ENCODE assay signal across 9 cellular contexts in the genomic region with DNA sequence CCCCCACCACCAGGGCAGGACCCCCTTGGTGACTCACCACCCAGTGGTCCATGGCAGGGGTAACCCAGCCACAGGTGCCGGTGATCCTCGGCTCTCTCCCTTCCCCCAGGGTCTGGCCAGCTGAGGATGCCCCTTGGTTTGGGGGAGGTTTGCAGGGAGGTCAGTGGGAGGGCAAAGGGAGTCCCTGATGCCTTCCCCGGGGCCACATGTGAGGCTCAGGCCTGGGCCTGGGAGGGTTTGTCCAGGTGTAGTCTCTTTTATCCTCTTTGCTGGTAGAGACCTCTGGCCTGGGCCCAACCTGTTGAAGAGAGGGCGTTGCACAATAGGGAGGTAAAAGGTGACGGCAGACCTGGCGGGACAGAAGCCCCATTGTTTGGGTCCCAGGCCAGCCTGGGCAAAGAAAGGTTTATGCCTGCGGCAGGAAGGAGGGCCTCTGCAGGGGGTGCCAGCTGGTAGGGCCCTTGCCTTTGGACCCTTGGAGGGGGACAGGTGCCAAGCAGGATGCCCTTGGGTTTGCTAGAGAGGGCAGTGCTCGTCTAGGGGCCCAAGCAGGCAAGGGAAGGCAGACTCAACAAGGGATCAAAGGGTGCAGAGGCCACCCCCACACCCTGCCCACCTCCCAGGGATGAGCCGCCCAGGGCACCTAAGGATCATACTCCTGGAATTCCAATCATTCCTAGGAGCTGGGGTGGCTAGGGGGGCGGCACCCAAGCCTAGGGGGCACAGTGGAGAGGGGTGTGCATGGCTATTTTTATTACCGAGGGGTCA. TPM values are rescaled to one million over a fixed set of nuclear protein-coding genes. Genes with fewer than 3 reads are reported as not detected.
DNase-seq lines count a peak whose midpoint lies in the region; ATAC-seq, FAIRE-seq and TF ChIP-seq lines count a peak whose summit lies in the region.
"Had no signal": no experiment of that assay in that cellular context is flagged by ENCODE, and none has a peak within 500 bp of the region (broad histone marks: within the 10 kb centered on the region; RNA-seq: fewer than 3 reads in every experiment).

No MANE protein-coding gene starts in this region.

- peak; percentile 38 for DNase-seq in activated CD8-positive, alpha-beta memory T cell treated with anti-CD3 and anti-CD28 coated beads, Interleukin-2, amount 50 U/mL, for 48 hours
- DNase-seq in activated CD8-positive, alpha-beta memory T cell treated with anti-CD3 and anti-CD28 coated beads, Interleukin-2, amount 10 ng/mL, durations not matched to agents 7 days and 5 days, result no peak
- DNase-seq in coronary artery (ENCODE audit: low spot score), result peak; percentile 75
- peak; percentile 67 for DNase-seq in urothelium cell line (ENCODE audit: low spot score)
- DNase-seq in A673 (ENCODE audit: low spot score), result no peak
- DNase-seq in amygdala (lab: John Stamatoyannopoulos, UW), result no peak
- DNase-seq in activated naive CD4-positive, alpha-beta T cell treated with anti-CD3 and anti-CD28 coated beads for 36 hours, result no peak
- DNase-seq: MG63 had no signal

- ATAC-seq in activated CD8-positive, alpha-beta memory T cell treated with anti-CD3 and anti-CD28 coated beads, Interleukin-2, amount 10 ng/mL, durations not matched to agents 7 days and 5 days, result no peak

- CTCF ChIA-PET in activated CD8-positive, alpha-beta memory T cell treated with anti-CD3 and anti-CD28 coated beads, Interleukin-2, amount 10 ng/mL, durations not matched to agents 7 days and 5 days (lab: Charles Lee), result interaction anchor here (1.0 kb wide), 1 partner anchor 11 kb away, joined by 3 read pairs; no protein-coding TSS in a partner anchor
- CTCF ChIA-PET in A673 (lab: Charles Lee), result no interaction called here
- CTCF ChIA-PET in activated naive CD4-positive, alpha-beta T cell treated with anti-CD3 and anti-CD28 coated beads for 36 hours (lab: Charles Lee), result no interaction called here

- peaks cover 18% of the 10 kb centered on the region for H3K27me3 Mint-ChIP-seq in activated CD8-positive, alpha-beta memory T cell treated with anti-CD3 and anti-CD28 coated beads, Interleukin-2, amount 10 ng/mL, durations not matched to agents 7 days and 5 days
- H3K27me3 Mint-ChIP-seq in activated naive CD4-positive, alpha-beta T cell treated with anti-CD3 and anti-CD28 coated beads for 36 hours (ENCODE audit: low read depth), result peaks cover 13% of the 10 kb centered on the region

- FAIRE-seq in urothelium cell line (lab: Jason Lieb, UNC), result no peak

- H3K9me3 ChIP-seq in muscle layer of colon (ENCODE audit: low read length) (no peaks in the 10 kb centered on the region), A673 (ENCODE audit: low read depth, low read length, poor library complexity, severe bottlenecking) (no peaks in the 10 kb centered on the region)
- H3K9me3 ChIP-seq: MG63 had no signal

- TF ChIP-seq CTCF in coronary artery (IDR thresholded peaks at IDR 0.05), result no peak
- TF ChIP-seq CTCF in A673 (conservative IDR thresholded peaks at IDR 0.05; ENCODE audit: low read depth, low read length), result no peak

- no peaks in the 10 kb centered on the region for H3K27me3 ChIP-seq in muscle layer of colon (ENCODE audit: control insufficient read depth in 1 of 2, insufficient read depth in 2 of 2, low read length in 2 of 2)
- no peaks in the 10 kb centered on the region for H3K27me3 ChIP-seq in A673 (replicated peaks; ENCODE audit: insufficient read depth, low read depth, low read length, poor library complexity)
- H3K27me3 ChIP-seq: MG63 had no signal

- H3K4me1 Mint-ChIP-seq in activated CD8-positive, alpha-beta memory T cell treated with anti-CD3 and anti-CD28 coated beads, Interleukin-2, amount 10 ng/mL, durations not matched to agents 7 days and 5 days, result peaks cover 2% of the 10 kb centered on the region
- H3K4me1 Mint-ChIP-seq in activated naive CD4-positive, alpha-beta T cell treated with anti-CD3 and anti-CD28 coated beads for 36 hours (ENCODE audit: low read depth), result peaks cover 1% of the 10 kb centered on the region

- H3K27ac Mint-ChIP-seq in activated CD8-positive, alpha-beta memory T cell treated with anti-CD3 and anti-CD28 coated beads, Interleukin-2, amount 10 ng/mL, durations not matched to agents 7 days and 5 days, result no peak overlapping the region
- no peak overlapping the region for H3K27ac Mint-ChIP-seq in activated naive CD4-positive, alpha-beta T cell treated with anti-CD3 and anti-CD28 coated beads for 36 hours

- no peaks in the 10 kb centered on the region for H3K36me3 Mint-ChIP-seq in activated CD8-positive, alpha-beta memory T cell treated with anti-CD3 and anti-CD28 coated beads, Interleukin-2, amount 10 ng/mL, durations not matched to agents 7 days and 5 days
- no peaks in the 10 kb centered on the region for H3K36me3 Mint-ChIP-seq in activated naive CD4-positive, alpha-beta T cell treated with anti-CD3 and anti-CD28 coated beads for 36 hours (ENCODE audit: low read depth)

- H3K27ac ChIP-seq in coronary artery (peak overlapping the region; percentile 98 to 99), muscle layer of colon (ENCODE audit: low read depth, low read length) (peak overlapping the region; percentile 99), A673 (ENCODE audit: low read depth, low read length, poor library complexity, severe bottlenecking) (no peak overlapping the region)

- H3K9ac ChIP-seq in muscle layer of colon (ENCODE audit: low read length), result peak overlapping the region; percentile 99

- H3K36me3 ChIP-seq in muscle layer of colon (ENCODE audit: insufficient read depth, low read length) (no peaks in the 10 kb centered on the region), A673 (ENCODE audit: insufficient read depth, low read length, poor library complexity, severe bottlenecking) (no peaks in the 10 kb centered on the region)
- H3K36me3 ChIP-seq: MG63 had no signal

- H3K4me1 ChIP-seq in muscle layer of colon (ENCODE audit: insufficient read depth, low read length) (peaks cover 39% of the 10 kb centered on the region), A673 (ENCODE audit: insufficient read depth, low read length, poor library complexity, severe bottlenecking) (no peaks in the 10 kb centered on the region)

- POLR2A ChIA-PET in A673 (lab: Charles Lee; ENCODE audit: low non-redundant PET), result no interaction called here

- no peak overlapping the region for H3K4me3 Mint-ChIP-seq in activated CD8-positive, alpha-beta memory T cell treated with anti-CD3 and anti-CD28 coated beads, Interleukin-2, amount 10 ng/mL, durations not matched to agents 7 days and 5 days
- no peak overlapping the region for H3K4me3 Mint-ChIP-seq in activated naive CD4-positive, alpha-beta T cell treated with anti-CD3 and anti-CD28 coated beads for 36 hours

- no TSS peak for BruUV-seq in A673 (replicated peaks; lab: Mats Ljungman, UMichigan)

- intact Hi-C loops in A673 (cut with micrococcal nuclease; ENCODE audit: unreplicated experiment), result no loop called here
- intact Hi-C loops in activated naive CD4-positive, alpha-beta T cell treated with anti-CD3 and anti-CD28 coated beads for 36 hours (cut with micrococcal nuclease), result no loop called here

- peak overlapping the region; percentile 91 for H3K4me3 ChIP-seq in coronary artery
- peak overlapping the region in 1 of 2 donors; percentile 89 for H3K4me3 ChIP-seq in muscle layer of colon (ENCODE audit: low read depth in 1 of 2, low read length in 2 of 2)
- no peak overlapping the region for H3K4me3 ChIP-seq in A673 (ENCODE audit: low read depth, low read length, poor library complexity, severe bottlenecking)
- H3K4me3 ChIP-seq: MG63 had no signal

- H3K9me3 Mint-ChIP-seq in activated CD8-positive, alpha-beta memory T cell treated with anti-CD3 and anti-CD28 coated beads, Interleukin-2, amount 10 ng/mL, durations not matched to agents 7 days and 5 days (ENCODE audit: low read depth), result no peaks in the 10 kb centered on the region
- no peaks in the 10 kb centered on the region for H3K9me3 Mint-ChIP-seq in activated naive CD4-positive, alpha-beta T cell treated with anti-CD3 and anti-CD28 coated beads for 36 hours

RNA-seq across cellular contexts. Expression of gene TINAGL1, which starts 0.8 kb away (rescaled TPM):
- total RNA-seq in activated CD8-positive, alpha-beta memory T cell treated with anti-CD3 and anti-CD28 coated beads, Interleukin-2, amount 10 ng/mL, durations not matched to agents 7 days and 5 days, result not detected
- total RNA-seq in A673 (2021), result not detected in 2 replicates
- total RNA-seq in activated naive CD4-positive, alpha-beta T cell treated with anti-CD3 and anti-CD28 coated beads for 36 hours, result not detected

RNA-seq across cellular contexts. Expression of gene HCRTR1, which starts 41.9 kb away (rescaled TPM):
- not detected for total RNA-seq in activated CD8-positive, alpha-beta memory T cell treated with anti-CD3 and anti-CD28 coated beads, Interleukin-2, amount 10 ng/mL, durations not matched to agents 7 days and 5 days
- not detected in 2 replicates for total RNA-seq in A673 (2021)
- total RNA-seq in activated naive CD4-positive, alpha-beta T cell treated with anti-CD3 and anti-CD28 coated beads for 36 hours, result not detected

Comparison
In these comparisons a context has a peak if more than half of its experiments do, and no peak if none do; other contexts are left out.
1. DNase-seq: peak in activated CD8-positive, alpha-beta memory T cell treated with anti-CD3 and anti-CD28 coated beads, Interleukin-2, amount 50 U/mL, for 48 hours (single experiment), coronary artery (single experiment) and urothelium cell line (single experiment); none in activated CD8-positive, alpha-beta memory T cell treated with anti-CD3 and anti-CD28 coated beads, Interleukin-2, amount 10 ng/mL, durations not matched to agents 7 days and 5 days (single experiment), A673 (single experiment), amygdala (0 of 56) and activated naive CD4-positive, alpha-beta T cell treated with anti-CD3 and anti-CD28 coated beads for 36 hours (single experiment).